Comparison of ENCODE assay signal across 1 cellular context in the genomic region with DNA sequence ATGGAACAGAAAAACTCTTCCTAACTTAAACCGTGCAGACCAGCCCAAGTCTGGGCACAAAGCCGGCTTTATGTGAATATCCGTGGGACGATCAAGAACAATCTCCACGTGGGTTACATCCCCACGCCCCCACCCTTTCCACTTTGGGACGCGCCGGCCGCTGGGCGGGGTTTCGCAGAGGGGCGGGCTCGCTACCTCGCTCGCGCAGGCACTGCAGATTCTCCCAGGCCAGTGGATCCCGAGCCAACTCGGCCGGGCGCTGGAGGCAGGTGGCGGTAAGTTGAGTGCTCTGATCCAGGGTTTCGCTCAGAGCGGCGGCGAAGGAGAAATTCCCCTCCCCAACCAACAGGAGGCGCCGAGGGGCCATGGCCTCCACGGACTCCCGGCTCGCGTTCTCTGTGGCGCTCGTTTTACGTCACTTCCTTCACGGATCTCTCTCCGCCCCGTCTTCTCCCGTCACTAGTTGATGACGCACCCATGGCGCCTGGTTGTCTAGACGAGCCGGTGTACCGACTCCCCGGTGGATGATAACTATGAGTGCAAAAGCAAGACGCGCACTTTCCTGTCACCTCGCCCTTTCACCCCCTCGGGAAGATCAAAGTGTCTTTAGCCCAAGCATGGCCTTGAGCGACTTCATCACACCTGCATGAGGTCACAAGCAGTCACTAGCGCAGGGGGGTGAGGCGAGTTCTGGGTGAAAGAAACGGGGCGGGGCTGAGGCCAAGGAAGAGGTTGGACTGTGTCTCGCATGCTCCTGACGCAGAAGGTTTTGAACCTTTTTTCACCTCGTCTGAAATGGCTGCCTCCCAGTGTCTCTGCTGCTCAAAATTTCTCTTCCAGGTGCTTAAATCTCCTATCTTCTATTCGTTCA.
TF ChIP-seq lines count a peak whose summit lies in the region.

A gene with protein sequence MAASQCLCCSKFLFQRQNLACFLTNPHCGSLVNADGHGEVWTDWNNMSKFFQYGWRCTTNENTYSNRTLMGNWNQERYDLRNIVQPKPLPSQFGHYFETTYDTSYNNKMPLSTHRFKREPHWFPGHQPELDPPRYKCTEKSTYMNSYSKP (plus strand): TSS at position 776 of the 871 bp plus-strand sequence. CDS start 20 bp downstream, at position 796.
A gene with protein sequence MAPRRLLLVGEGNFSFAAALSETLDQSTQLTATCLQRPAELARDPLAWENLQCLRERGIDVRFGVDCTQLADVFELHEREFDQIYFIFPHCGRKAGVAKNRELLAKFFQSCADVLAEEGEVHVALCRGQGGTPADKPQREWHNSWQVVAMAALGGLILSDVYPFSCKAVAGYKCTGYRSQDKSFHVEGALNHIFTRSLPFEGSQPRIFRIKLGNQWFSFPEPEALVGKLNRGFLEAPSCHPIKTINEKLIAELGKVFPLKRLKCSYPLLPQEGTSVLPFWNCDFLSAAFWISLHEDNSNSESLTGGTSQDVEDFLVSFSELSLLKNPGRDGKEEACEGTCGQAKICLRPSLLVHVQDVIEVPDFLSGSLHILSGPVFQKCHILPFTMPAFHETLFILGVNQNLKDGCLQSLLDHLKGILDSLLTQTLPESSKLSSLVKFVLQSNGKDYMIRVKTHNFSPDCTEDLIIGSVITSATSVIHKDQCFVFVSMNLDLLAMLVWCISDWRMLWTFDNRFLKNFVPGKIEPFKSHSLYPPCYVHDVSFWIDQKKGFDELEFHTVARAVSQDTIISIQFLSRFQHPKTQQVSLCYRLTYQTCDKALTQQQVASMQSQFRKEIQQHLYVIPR (minus strand): TSS at position 400 of the 871 bp plus-strand sequence. CDS start 33 bp downstream, at position 367.

TF ChIP-seq in liver, 16 proteins besides CTCF, POLR2A, EP300 and RAD21 (continued from another document):
- TF ChIP-seq, protein P1, sequence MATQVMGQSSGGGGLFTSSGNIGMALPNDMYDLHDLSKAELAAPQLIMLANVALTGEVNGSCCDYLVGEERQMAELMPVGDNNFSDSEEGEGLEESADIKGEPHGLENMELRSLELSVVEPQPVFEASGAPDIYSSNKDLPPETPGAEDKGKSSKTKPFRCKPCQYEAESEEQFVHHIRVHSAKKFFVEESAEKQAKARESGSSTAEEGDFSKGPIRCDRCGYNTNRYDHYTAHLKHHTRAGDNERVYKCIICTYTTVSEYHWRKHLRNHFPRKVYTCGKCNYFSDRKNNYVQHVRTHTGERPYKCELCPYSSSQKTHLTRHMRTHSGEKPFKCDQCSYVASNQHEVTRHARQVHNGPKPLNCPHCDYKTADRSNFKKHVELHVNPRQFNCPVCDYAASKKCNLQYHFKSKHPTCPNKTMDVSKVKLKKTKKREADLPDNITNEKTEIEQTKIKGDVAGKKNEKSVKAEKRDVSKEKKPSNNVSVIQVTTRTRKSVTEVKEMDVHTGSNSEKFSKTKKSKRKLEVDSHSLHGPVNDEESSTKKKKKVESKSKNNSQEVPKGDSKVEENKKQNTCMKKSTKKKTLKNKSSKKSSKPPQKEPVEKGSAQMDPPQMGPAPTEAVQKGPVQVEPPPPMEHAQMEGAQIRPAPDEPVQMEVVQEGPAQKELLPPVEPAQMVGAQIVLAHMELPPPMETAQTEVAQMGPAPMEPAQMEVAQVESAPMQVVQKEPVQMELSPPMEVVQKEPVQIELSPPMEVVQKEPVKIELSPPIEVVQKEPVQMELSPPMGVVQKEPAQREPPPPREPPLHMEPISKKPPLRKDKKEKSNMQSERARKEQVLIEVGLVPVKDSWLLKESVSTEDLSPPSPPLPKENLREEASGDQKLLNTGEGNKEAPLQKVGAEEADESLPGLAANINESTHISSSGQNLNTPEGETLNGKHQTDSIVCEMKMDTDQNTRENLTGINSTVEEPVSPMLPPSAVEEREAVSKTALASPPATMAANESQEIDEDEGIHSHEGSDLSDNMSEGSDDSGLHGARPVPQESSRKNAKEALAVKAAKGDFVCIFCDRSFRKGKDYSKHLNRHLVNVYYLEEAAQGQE (IDR thresholded peaks at IDR 0.05) = peak; percentile 61
- TF ChIP-seq YY1 (IDR thresholded peaks at IDR 0.05) (peak; percentile 96), TAF1 (conservative IDR thresholded peaks at IDR 0.05) (peak; percentile 36), SP1 (IDR thresholded peaks at IDR 0.05) (peak; percentile 82), GABPA (IDR thresholded peaks at IDR 0.05 in 1 of 2, conservative IDR thresholded peaks at IDR 0.05 in 1 of 2) (peak; percentile 84 to 95)
- TF ChIP-seq, protein P2, sequence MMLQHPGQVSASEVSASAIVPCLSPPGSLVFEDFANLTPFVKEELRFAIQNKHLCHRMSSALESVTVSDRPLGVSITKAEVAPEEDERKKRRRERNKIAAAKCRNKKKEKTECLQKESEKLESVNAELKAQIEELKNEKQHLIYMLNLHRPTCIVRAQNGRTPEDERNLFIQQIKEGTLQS (IDR thresholded peaks at IDR 0.05) = peak; percentile 62
